19 cellular contexts compared by ENCODE assay signal in genomic region chr7:32171248-32171647, GRCh38.
A peak's percentile ranks its signal among the peaks of the same experiment; 100 is the strongest.
DNase-seq lines count a peak whose midpoint lies in the region; ATAC-seq, FAIRE-seq and TF ChIP-seq lines count a peak whose summit lies in the region.
"Had no signal": no experiment of that assay in that cellular context is flagged by ENCODE, and none has a peak within 500 bp of the region (broad histone marks: within the 10 kb centered on the region; RNA-seq: fewer than 3 reads in every experiment).

No MANE protein-coding gene starts in this region.

- TF ChIP-seq CTCF in astrocyte (IDR thresholded peaks at IDR 0.05; ENCODE audit: insufficient read depth, low read depth, low read length) (no peak), kidney (IDR thresholded peaks at IDR 0.05; ENCODE audit: borderline replicate concordance, extremely low read depth, insufficient read depth) (no peak), osteocyte (IDR thresholded peaks at IDR 0.05) (no peak)

- no peaks in the 10 kb centered on the region for H3K79me2 ChIP-seq in astrocyte (ENCODE audit: insufficient read depth, low read length)

- no peaks in the 10 kb centered on the region for H3K36me3 Mint-ChIP-seq in astrocyte (ENCODE audit: low read depth, unreplicated experiment)
- H3K36me3 Mint-ChIP-seq in osteocyte (ENCODE audit: unreplicated experiment): no peaks in the 10 kb centered on the region

- H3K4me3 ChIP-seq in astrocyte (ENCODE audit: insufficient read depth, low read depth, low read length) (no peak overlapping the region), kidney (ENCODE audit: low read length in 2 of 2) (no peak overlapping the region)
- H3K4me3 ChIP-seq: GM12878 had no signal

- H3K4me1 ChIP-seq in astrocyte (ENCODE audit: insufficient read depth, low read length) (no peaks in the 10 kb centered on the region), kidney (ENCODE audit: control insufficient read depth in 1 of 2, insufficient read depth in 1 of 2, low read depth in 1 of 2, low read length in 2 of 2) (no peaks in the 10 kb centered on the region)
- H3K4me1 ChIP-seq: Caco-2 had no signal

- H2AFZ ChIP-seq in astrocyte (ENCODE audit: low read depth, low read length): no peak overlapping the region

- no peak overlapping the region for H3K4me3 Mint-ChIP-seq in astrocyte (ENCODE audit: unreplicated experiment)
- no peak overlapping the region for H3K4me3 Mint-ChIP-seq in osteocyte (ENCODE audit: unreplicated experiment)
- H3K4me3 Mint-ChIP-seq: B cell; CD4-positive, alpha-beta T cell; H9 had no signal

- intact Hi-C loops in kidney (cut with DNase I): no loop called here

- peaks cover 11% of the 10 kb centered on the region for H3K4me1 Mint-ChIP-seq in astrocyte (ENCODE audit: low read depth, unreplicated experiment)
- H3K4me1 Mint-ChIP-seq in osteocyte (ENCODE audit: unreplicated experiment): peaks cover 13% of the 10 kb centered on the region
- H3K4me1 Mint-ChIP-seq: B cell, H9 had no signal

- no peaks in the 10 kb centered on the region for H3K36me3 ChIP-seq in astrocyte (ENCODE audit: insufficient read depth, low read length)
- H3K36me3 ChIP-seq in kidney (ENCODE audit: control insufficient read depth in 1 of 2, insufficient read depth in 2 of 2, low read length in 2 of 2): no peaks in the 10 kb centered on the region

- H3K27ac ChIP-seq in astrocyte (ENCODE audit: low read depth, low read length) (no peak overlapping the region), kidney (ENCODE audit: low read depth in 2 of 2, low read length in 2 of 2) (no peak overlapping the region)
- H3K27ac ChIP-seq: C4-2B had no signal

- ATAC-seq in HG02870 (IDR thresholded peaks at IDR 0.05; ENCODE audit: unreplicated experiment): no peak
- ATAC-seq: GM12878 had no signal

- H3K27me3 ChIP-seq in astrocyte (ENCODE audit: insufficient read depth, low read length): no peaks in the 10 kb centered on the region

- peaks cover 3% of the 10 kb centered on the region for H3K9me3 Mint-ChIP-seq in astrocyte (ENCODE audit: unreplicated experiment)
- H3K9me3 Mint-ChIP-seq in osteocyte (ENCODE audit: unreplicated experiment): no peaks in the 10 kb centered on the region

- peak overlapping the region; percentile 6 for H3K27ac Mint-ChIP-seq in astrocyte (ENCODE audit: unreplicated experiment)
- no peak overlapping the region for H3K27ac Mint-ChIP-seq in osteocyte (ENCODE audit: unreplicated experiment)
- H3K27ac Mint-ChIP-seq: B cell; CD4-positive, alpha-beta T cell had no signal

- H3K4me2 ChIP-seq in astrocyte (ENCODE audit: low read length): no peak overlapping the region

- no peak for DNase-seq in astrocyte (ENCODE audit: low read depth)
- DNase-seq in kidney: no peak
- DNase-seq in inferior parietal cortex (ENCODE audit: extremely low spot score): no peak
- DNase-seq in osteocyte (ENCODE audit: extremely low spot score, unreplicated experiment): no peak
- DNase-seq in hepatic stellate cell (ENCODE audit: low spot score): no peak
- DNase-seq: 8988T; Caco-2; CD4-positive, alpha-beta T cell; DMS79 treated with DMSO at 0.1 percent for 48 hours; H9 had no signal

- H3K27me3 Mint-ChIP-seq in astrocyte (ENCODE audit: low read depth, unreplicated experiment) (no peaks in the 10 kb centered on the region), osteocyte (ENCODE audit: unreplicated experiment) (no peaks in the 10 kb centered on the region)
- H3K27me3 Mint-ChIP-seq: B cell; CD4-positive, alpha-beta T cell had no signal

- H3K9ac ChIP-seq in astrocyte (ENCODE audit: low read length) (no peak overlapping the region), kidney (ENCODE audit: low read length in 2 of 2) (no peak overlapping the region)

- no peaks in the 10 kb centered on the region for H3K9me3 ChIP-seq in astrocyte (ENCODE audit: insufficient read depth, low read depth, low read length)
- no peaks in the 10 kb centered on the region for H3K9me3 ChIP-seq in kidney (ENCODE audit: control insufficient read depth in 1 of 2, low read length in 2 of 2)
- H3K9me3 ChIP-seq: Caco-2 had no signal

- FAIRE-seq in A204.1 (lab: Jason Lieb, UNC) (peak; percentile 97), G401.6 (lab: Jason Lieb, UNC) (peak; percentile 98), astrocyte (lab: Jason Lieb, UNC) (no peak), kidney (lab: Jason Lieb, UNC) (peak; percentile 99)
- FAIRE-seq: D721Med, GM12878, GM19239, H1 had no signal

- H4K20me1 ChIP-seq in astrocyte (ENCODE audit: insufficient read depth, low read length): no peaks in the 10 kb centered on the region
